ENCODE assay signal across 8 cellular contexts in genomic region chr20:35171438-35171752, GRCh38. TPM values are rescaled to one million over a fixed set of nuclear protein-coding genes. Genes with fewer than 3 reads are reported as not detected.
A peak's percentile ranks its signal among the peaks of the same experiment; 100 is the strongest.
DNase-seq lines count a peak whose midpoint lies in the region; ATAC-seq, FAIRE-seq and TF ChIP-seq lines count a peak whose summit lies in the region.

No MANE protein-coding gene starts in this region.

- H4K20me1 ChIP-seq in hepatocyte (ENCODE audit: insufficient read depth, poor library complexity, severe bottlenecking): no peaks in the 10 kb centered on the region

- H3K4me3 Mint-ChIP-seq in T-helper 2 cell treated with Interferon-gamma antibody and Interleukin-4, amounts not matched to agents 5 μg/mL and 100 μg/mL, for 36 hours: peak overlapping the region; percentile 68
- H3K4me3 Mint-ChIP-seq in activated B cell treated with CpG ODN at 0.5 μM for 24 hours: peak overlapping the region; percentile 13
- peak overlapping the region; percentile 67 for H3K4me3 Mint-ChIP-seq in stimulated activated memory B cell treated with anti-CD40 and anti-IgM and Interleukin-4, amounts not matched to agents 10 μg/mL and 1 μg/mL and 100 μg/mL, for 72 hours

- no peak for ATAC-seq in activated B cell treated with CpG ODN at 0.5 μM for 24 hours (ENCODE audit: low read depth)
- ATAC-seq in stimulated activated memory B cell treated with anti-CD40 and anti-IgM and Interleukin-4, amounts not matched to agents 10 μg/mL and 1 μg/mL and 100 μg/mL, for 72 hours: no peak

- 71% methylated on average over 1 of the region's 1 CpG for WGBS in hepatocyte (ENCODE audit: low lambda C conversion rate, missing lambda C conversion rate)

- no peaks in the 10 kb centered on the region for H3K27me3 ChIP-seq in hepatocyte

- H3K9me3 ChIP-seq in hepatocyte (ENCODE audit: low read depth): no peaks in the 10 kb centered on the region

- intact Hi-C loops in activated B cell treated with CpG ODN at 0.5 μM for 24 hours (cut with micrococcal nuclease): no loop called here

- H3K4me1 ChIP-seq in hepatocyte (ENCODE audit: insufficient read depth): no peaks in the 10 kb centered on the region

- H3K36me3 Mint-ChIP-seq in T-helper 2 cell treated with Interferon-gamma antibody and Interleukin-4, amounts not matched to agents 5 μg/mL and 100 μg/mL, for 36 hours (ENCODE audit: low read depth): no peaks in the 10 kb centered on the region
- no peaks in the 10 kb centered on the region for H3K36me3 Mint-ChIP-seq in activated B cell treated with CpG ODN at 0.5 μM for 24 hours (ENCODE audit: low read depth)
- peaks cover 11% of the 10 kb centered on the region for H3K36me3 Mint-ChIP-seq in stimulated activated memory B cell treated with anti-CD40 and anti-IgM and Interleukin-4, amounts not matched to agents 10 μg/mL and 1 μg/mL and 100 μg/mL, for 72 hours

- no peak overlapping the region for H3K27ac ChIP-seq in hepatocyte

- TF ChIP-seq POLR2A in H54 (IDR thresholded peaks at IDR 0.05; ENCODE audit: low read depth, low read length): no peak

- POLR2A ChIA-PET in activated B cell treated with CpG ODN at 0.5 μM for 24 hours (lab: Charles Lee): no interaction called here

- H3K27ac Mint-ChIP-seq in T-helper 2 cell treated with Interferon-gamma antibody and Interleukin-4, amounts not matched to agents 5 μg/mL and 100 μg/mL, for 36 hours: no peak overlapping the region
- H3K27ac Mint-ChIP-seq in activated B cell treated with CpG ODN at 0.5 μM for 24 hours: no peak overlapping the region
- H3K27ac Mint-ChIP-seq in stimulated activated memory B cell treated with anti-CD40 and anti-IgM and Interleukin-4, amounts not matched to agents 10 μg/mL and 1 μg/mL and 100 μg/mL, for 72 hours: peak overlapping the region; percentile 78

- H3K79me2 ChIP-seq in hepatocyte: no peaks in the 10 kb centered on the region

- TF ChIP-seq CTCF in activated B cell treated with CpG ODN at 0.5 μM for 24 hours (IDR thresholded peaks at IDR 0.05) (no peak), hepatocyte (IDR thresholded peaks at IDR 0.05; ENCODE audit: poor library complexity) (no peak)

- H3K27me3 Mint-ChIP-seq in T-helper 2 cell treated with Interferon-gamma antibody and Interleukin-4, amounts not matched to agents 5 μg/mL and 100 μg/mL, for 36 hours (ENCODE audit: low read depth): no peaks in the 10 kb centered on the region
- no peaks in the 10 kb centered on the region for H3K27me3 Mint-ChIP-seq in activated B cell treated with CpG ODN at 0.5 μM for 24 hours
- no peaks in the 10 kb centered on the region for H3K27me3 Mint-ChIP-seq in stimulated activated memory B cell treated with anti-CD40 and anti-IgM and Interleukin-4, amounts not matched to agents 10 μg/mL and 1 μg/mL and 100 μg/mL, for 72 hours

- H3K9me2 ChIP-seq in hepatocyte (replicated peaks; ENCODE audit: insufficient read depth): no peaks in the 10 kb centered on the region

- no peak for DNase-seq in T-helper 2 cell treated with Interferon-gamma antibody and Interleukin-4, amounts not matched to agents 5 μg/mL and 100 μg/mL, for 36 hours (ENCODE audit: low spot score)
- DNase-seq in T-helper 2 cell (no peak), activated B cell treated with CpG ODN at 0.5 μM for 24 hours (no peak), hepatocyte (ENCODE audit: low spot score) (no peak), H54 (ENCODE audit: insufficient read length, low spot score) (no peak), NCI-H187 treated with DMSO at 0.1 percent for 48 hours (lab: John Stamatoyannopoulos, UW) (no peak), NCI-H2227 (lab: John Stamatoyannopoulos, UW; ENCODE audit: unreplicated experiment) (no peak)

- no peak overlapping the region for H3K4me3 ChIP-seq in hepatocyte

- H3K4me2 ChIP-seq in hepatocyte: peak overlapping the region; percentile 80

- FAIRE-seq in H54 (lab: Jason Lieb, UNC): no peak

- peaks cover 14% of the 10 kb centered on the region for H3K4me1 Mint-ChIP-seq in T-helper 2 cell treated with Interferon-gamma antibody and Interleukin-4, amounts not matched to agents 5 μg/mL and 100 μg/mL, for 36 hours (ENCODE audit: low read depth)
- H3K4me1 Mint-ChIP-seq in activated B cell treated with CpG ODN at 0.5 μM for 24 hours: peaks cover 12% of the 10 kb centered on the region
- peaks cover 13% of the 10 kb centered on the region for H3K4me1 Mint-ChIP-seq in stimulated activated memory B cell treated with anti-CD40 and anti-IgM and Interleukin-4, amounts not matched to agents 10 μg/mL and 1 μg/mL and 100 μg/mL, for 72 hours

- no peaks in the 10 kb centered on the region for H3K36me3 ChIP-seq in hepatocyte (replicated peaks; ENCODE audit: insufficient read depth, low read depth)

- no peaks in the 10 kb centered on the region for H3K9me3 Mint-ChIP-seq in T-helper 2 cell treated with Interferon-gamma antibody and Interleukin-4, amounts not matched to agents 5 μg/mL and 100 μg/mL, for 36 hours
- H3K9me3 Mint-ChIP-seq in activated B cell treated with CpG ODN at 0.5 μM for 24 hours: no peaks in the 10 kb centered on the region
- no peaks in the 10 kb centered on the region for H3K9me3 Mint-ChIP-seq in stimulated activated memory B cell treated with anti-CD40 and anti-IgM and Interleukin-4, amounts not matched to agents 10 μg/mL and 1 μg/mL and 100 μg/mL, for 72 hours

- CTCF ChIA-PET in activated B cell treated with CpG ODN at 0.5 μM for 24 hours (lab: Charles Lee): no interaction called here

- peak overlapping the region; percentile 82 for H2AFZ ChIP-seq in hepatocyte

RNA-seq across cellular contexts. Expression of gene PROCR, which starts 0.5 kb away (rescaled TPM):
- 0.22 and 0.40 TPM in 2 replicates for total RNA-seq in activated B cell treated with CpG ODN at 0.5 μM for 24 hours
- total RNA-seq in hepatocyte: 7.5 and 7.7 TPM in 2 replicates
- polyA plus RNA-seq in hepatocyte: 9.0 and 14.1 TPM in 2 replicates

RNA-seq across cellular contexts. Expression of gene EDEM2, which starts 24.3 kb away (rescaled TPM):
- total RNA-seq in activated B cell treated with CpG ODN at 0.5 μM for 24 hours (23.0 and 24.4 TPM in 2 replicates), hepatocyte (24.7 and 27.4 TPM in 2 replicates)
- 38.3 and 40.8 TPM in 2 replicates for polyA plus RNA-seq in hepatocyte

RNA-seq across cellular contexts. Expression of gene MMP24, which starts 55.1 kb away (rescaled TPM):
- total RNA-seq in activated B cell treated with CpG ODN at 0.5 μM for 24 hours: not detected in 2 replicates
- 0.76 and 1.2 TPM in 2 replicates for total RNA-seq in hepatocyte
- 0.69 and 1.2 TPM in 2 replicates for polyA plus RNA-seq in hepatocyte

Comparison
In these comparisons a context has a peak if more than half of its experiments do, and no peak if none do; other contexts are left out.
1. H3K4me3 Mint-ChIP-seq: peak in every context shown above with its lines; median percentile 68 in T-helper 2 cell treated with Interferon-gamma antibody and Interleukin-4, amounts not matched to agents 5 μg/mL and 100 μg/mL, for 36 hours; 67 in stimulated activated memory B cell treated with anti-CD40 and anti-IgM and Interleukin-4, amounts not matched to agents 10 μg/mL and 1 μg/mL and 100 μg/mL, for 72 hours; 13 in activated B cell treated with CpG ODN at 0.5 μM for 24 hours.